Comparison of ENCODE assay signal across 8 cellular contexts in the genomic region with DNA sequence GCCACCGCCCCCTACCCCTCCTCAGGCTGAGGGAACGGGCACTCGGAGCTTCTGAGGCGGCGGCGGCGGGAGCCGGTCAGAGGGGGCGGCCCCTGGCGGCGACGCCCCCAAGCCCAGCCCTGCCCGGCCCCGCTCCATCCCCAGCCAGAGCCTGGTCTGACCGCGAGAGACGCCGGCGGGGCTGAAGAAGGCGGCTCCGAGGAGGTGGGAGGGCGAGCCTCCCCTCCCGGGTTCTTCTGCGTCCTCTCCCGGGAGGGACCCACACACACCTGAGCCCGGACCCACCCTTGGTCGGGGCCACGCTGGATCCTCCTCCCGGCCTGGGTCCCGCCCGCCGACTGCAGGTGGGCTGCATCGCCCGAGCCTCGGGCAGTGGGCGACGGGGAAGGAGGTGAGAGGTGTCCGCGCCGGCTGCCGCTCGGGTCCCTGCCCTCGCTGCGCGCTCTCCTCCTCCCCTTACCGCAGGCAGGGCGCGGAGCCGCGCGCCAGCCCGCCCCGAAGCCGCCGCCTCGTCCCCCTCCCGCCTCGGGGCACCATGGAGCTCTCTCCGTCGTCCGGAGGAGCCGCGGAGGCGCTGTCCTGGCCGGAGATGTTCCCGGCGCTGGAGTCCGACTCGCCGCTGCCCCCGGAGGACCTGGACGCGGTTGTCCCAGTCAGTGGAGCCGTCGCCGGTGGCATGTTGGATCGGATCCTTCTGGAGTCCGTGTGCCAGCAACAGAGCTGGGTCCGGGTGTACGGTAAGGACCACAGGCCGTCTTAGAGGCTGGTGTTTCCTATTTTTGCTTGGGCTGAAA. TPM values are rescaled to one million over a fixed set of nuclear protein-coding genes. Genes with fewer than 3 reads are reported as not detected.
DNase-seq lines count a peak whose midpoint lies in the region; ATAC-seq and TF ChIP-seq lines count a peak whose summit lies in the region.

RASAL2 (plus strand) TSS at position 147 of the 794 bp plus-strand sequence; CDS start at position 536, 389 bp downstream.

- TF ChIP-seq CTCF in heart left ventricle (IDR thresholded peaks at IDR 0.05) = peak in 7 of 12 donors; percentile 7 to 58 (median 24)
- TF ChIP-seq CTCF in osteoblast (IDR thresholded peaks at IDR 0.05; ENCODE audit: extremely low read depth, low read depth, low read length) = peak; percentile 15

- 0 to 1% (median 0%) methylated on average over 50 to 81 of the region's 81 CpGs for whole genome bisulfite sequencing in heart left ventricle, 4 donors

- H3K4me3 ChIP-seq in BLaER1 (peak within 1 kb of the TSS; percentile 94), heart left ventricle (peak within 1 kb of the TSS; percentile 71 to 98 (median 92)), osteoblast (ENCODE audit: insufficient read depth, low read length) (peak within 1 kb of the TSS; percentile 96)

- peak in 1 of 2 donors; percentile 43 for TF ChIP-seq POLR2A in heart left ventricle (IDR thresholded peaks at IDR 0.05)

- H3K4me2 ChIP-seq in BLaER1 (peak within 1 kb of the TSS; percentile 90), osteoblast (ENCODE audit: insufficient read depth, low read length) (peak within 1 kb of the TSS; percentile 95)

- intact Hi-C loops in heart left ventricle (cut with DNase I) = loop anchor here (1.0 to 10.0 kb wide), 13 partner anchors 35 to 188 kb away; no protein-coding TSS in a partner anchor

- ATAC-seq in GM18508 (IDR thresholded peaks at IDR 0.05; ENCODE audit: insufficient read depth, unreplicated experiment) (peak; percentile 15), HG02970 (IDR thresholded peaks at IDR 0.05; ENCODE audit: low FRiP score, unreplicated experiment) (peak; percentile 52), heart left ventricle (peak; percentile 39 to 88 (median 71))

- no peaks in the 10 kb centered on the region for H3K36me3 ChIP-seq in BLaER1
- no peaks in the 10 kb centered on the region for H3K36me3 ChIP-seq in heart left ventricle
- H3K36me3 ChIP-seq in osteoblast (ENCODE audit: insufficient read depth, low read length) = no peaks in the 10 kb centered on the region

- H3K9ac ChIP-seq in BLaER1 = peak within 1 kb of the TSS; percentile 75

- no peaks in the 10 kb centered on the region for H4K20me1 ChIP-seq in BLaER1
- H4K20me1 ChIP-seq in osteoblast (ENCODE audit: insufficient read depth, low read length) = peaks cover 13% of the 10 kb centered on the region

- H3K79me2 ChIP-seq in osteoblast (ENCODE audit: insufficient read depth, low read length) = peaks cover 61% of the 10 kb centered on the region

- H3K27me3 ChIP-seq in BLaER1 = peaks cover 23% of the 10 kb centered on the region
- peaks cover 0 to 4% (median 0%) of the 10 kb centered on the region in 9 donors for H3K27me3 ChIP-seq in heart left ventricle
- H3K27me3 ChIP-seq in osteoblast (ENCODE audit: insufficient read depth, low read length) = no peaks in the 10 kb centered on the region

- H2AFZ ChIP-seq in osteoblast (ENCODE audit: low read length) = peak within 1 kb of the TSS; percentile 96

- DNase-seq in NCI-H446 treated with DMSO at 0.1 percent for 48 hours (lab: John Stamatoyannopoulos, UW) (peak; percentile 36), amygdala (lab: John Stamatoyannopoulos, UW) (peak in 50 of 56 donors; percentile 10 to 78 (median 48)), heart left ventricle (peak; percentile 71 to 86 (median 80)), osteoblast (ENCODE audit: insufficient read length, low spot score, missing footprints) (peak; percentile 94), AML-193 (lab: John Stamatoyannopoulos, UW) (no peak)

- H3K27ac ChIP-seq in BLaER1 (no peak within 1 kb of the TSS; the same call in 1 of the 2 replicates), heart left ventricle (peak within 1 kb of the TSS; percentile 82 to 96 (median 94)), osteoblast (ENCODE audit: low read depth, low read length) (peak within 1 kb of the TSS; percentile 92)

- H3K4me1 ChIP-seq in BLaER1 (peaks cover 17% of the 10 kb centered on the region), heart left ventricle (peaks cover 2 to 53% (median 35%) of the 10 kb centered on the region in 12 donors), osteoblast (ENCODE audit: insufficient read depth, low read length) (peaks cover 38% of the 10 kb centered on the region)

- H3K9me3 ChIP-seq in BLaER1 = no peaks in the 10 kb centered on the region
- H3K9me3 ChIP-seq in heart left ventricle = no peaks in the 10 kb centered on the region
- no peaks in the 10 kb centered on the region for H3K9me3 ChIP-seq in osteoblast (ENCODE audit: low read depth, low read length)

RNA-seq across cellular contexts. Expression of gene RASAL2, which starts in this region (rescaled TPM):
- 100 to 1,000 TPM in 1 of 9 donors, 10 to 100 TPM in 8; 22.3 to 112 (median 44.1) TPM for total RNA-seq in heart left ventricle
- 1 to 10 TPM; 6.2 to 9.6 TPM for polyA plus RNA-seq in heart left ventricle
- total RNA-seq in osteoblast = 59.4 and 61.3 TPM in 2 replicates

Comparison
In these comparisons a context has a peak if more than half of its experiments do, and no peak if none do; other contexts are left out.
1. ATAC-seq: peak in every context shown above with its lines; median percentile 71 in heart left ventricle; 52 in HG02970; 15 in GM18508.
2. DNase-seq: peak in NCI-H446 treated with DMSO at 0.1 percent for 48 hours (single experiment), amygdala (50 of 56), heart left ventricle (5 of 5) and osteoblast (single experiment); none in AML-193 (0 of 2).
3. Peak in every context shown above with its lines, with median percentiles within 50 percentile points of each other: H3K4me3 ChIP-seq.